In genomic region chr1:178011864-178012476, GRCh38 we compare ENCODE assay signal across 27 cellular contexts. TPM values are rescaled to one million over a fixed set of nuclear protein-coding genes. Genes with fewer than 3 reads are reported as not detected.
"Had no signal": no experiment of that assay in that cellular context is flagged by ENCODE, and none has a peak within 500 bp of the region (broad histone marks: within the 10 kb centered on the region; RNA-seq: fewer than 3 reads in every experiment).

No MANE protein-coding gene starts in this region.

- H3K36me3 Mint-ChIP-seq: activated CD4-positive, alpha-beta memory T cell treated with anti-CD3 and anti-CD28 coated beads for 36 hours; activated naive CD4-positive, alpha-beta T cell treated with anti-CD3 and anti-CD28 coated beads, Interleukin-2, amount 50 U/mL, for 72 hours; brain; T-cell had no signal

- ATAC-seq: activated naive CD4-positive, alpha-beta T cell treated with anti-CD3 and anti-CD28 coated beads, Interleukin-2, amount 50 U/mL, for 72 hours; activated naive CD8-positive, alpha-beta T cell treated with anti-CD3 and anti-CD28 coated beads, Interleukin-2, amount 50 U/mL, for 24 hours; activated T-cell treated with anti-CD3 and anti-CD28 coated beads, Interleukin-2, amount 50 U/mL, for 4 hours; T-cell had no signal

- H3K4me1 ChIP-seq: ascending aorta had no signal

- H3K9me3 Mint-ChIP-seq: activated CD4-positive, alpha-beta memory T cell treated with anti-CD3 and anti-CD28 coated beads for 36 hours; activated CD4-positive, alpha-beta T cell treated with anti-CD3 and anti-CD28 coated beads, Interleukin-2, amount 10 ng/mL, durations not matched to agents 7 days and 5 days; activated naive CD8-positive, alpha-beta T cell treated with anti-CD3 and anti-CD28 coated beads, Interleukin-2, amount 50 U/mL, for 24 hours had no signal

- H3K4me1 Mint-ChIP-seq: activated CD4-positive, alpha-beta T cell treated with anti-CD3 and anti-CD28 coated beads, Interleukin-2, amount 10 ng/mL, durations not matched to agents 7 days and 5 days; activated naive CD8-positive, alpha-beta T cell treated with anti-CD3 and anti-CD28 coated beads, Interleukin-2, amount 50 U/mL, for 24 hours; central memory CD8-positive, alpha-beta T cell; T-cell had no signal

- H3K27me3 ChIP-seq: ascending aorta, Peyer's patch had no signal

- DNase-seq: activated CD4-positive, alpha-beta memory T cell treated with anti-CD3 and anti-CD28 coated beads for 36 hours; activated CD4-positive, alpha-beta T cell treated with anti-CD3 and anti-CD28 coated beads, Interleukin-2, amount 10 ng/mL, durations not matched to agents 7 days and 5 days; activated CD4-positive, CD25-positive, alpha-beta regulatory T cell; activated CD8-positive, alpha-beta memory T cell treated with anti-CD3 and anti-CD28 coated beads for 24 hours; activated effector memory CD4-positive, alpha-beta T cell treated with anti-CD3 and anti-CD28 coated beads, Interleukin-2, amount 50 U/mL, for 16 hours; activated naive CD4-positive, alpha-beta T cell treated with Interleukin-2 at 50 U/mL for 16 hours; activated naive CD8-positive, alpha-beta T cell treated with anti-CD3 and anti-CD28 coated beads, Interleukin-2, amount 50 U/mL, for 24 hours; activated T-cell treated with anti-CD3 and anti-CD28 coated beads, Interleukin-2, amount 50 U/mL, for 4 hours; amniotic stem cell; Kasumi-1; KBM-7; NCI-H1048; NCI-H1694; NCI-H2029 treated with DMSO at 0.1 percent for 48 hours; NCI-H345; NCI-H510A; SHP77 treated with DMSO at 0.1 percent for 48 hours; T-cell had no signal

- H3K27ac Mint-ChIP-seq: activated CD4-positive, alpha-beta memory T cell treated with anti-CD3 and anti-CD28 coated beads for 36 hours; activated CD4-positive, alpha-beta T cell treated with anti-CD3 and anti-CD28 coated beads, Interleukin-2, amount 10 ng/mL, durations not matched to agents 7 days and 5 days; activated naive CD4-positive, alpha-beta T cell treated with anti-CD3 and anti-CD28 coated beads, Interleukin-2, amount 50 U/mL, for 72 hours; activated naive CD8-positive, alpha-beta T cell treated with anti-CD3 and anti-CD28 coated beads, Interleukin-2, amount 50 U/mL, for 24 hours; T-cell had no signal

- H3K27ac ChIP-seq: ascending aorta, RWPE1, VCaP had no signal

- H3K9me3 ChIP-seq: ascending aorta, Peyer's patch had no signal

- H3K4me3 Mint-ChIP-seq: activated CD4-positive, alpha-beta memory T cell treated with anti-CD3 and anti-CD28 coated beads for 36 hours; activated CD4-positive, alpha-beta T cell treated with anti-CD3 and anti-CD28 coated beads, Interleukin-2, amount 10 ng/mL, durations not matched to agents 7 days and 5 days; activated naive CD8-positive, alpha-beta T cell treated with anti-CD3 and anti-CD28 coated beads, Interleukin-2, amount 50 U/mL, for 24 hours; activated T-cell treated with anti-CD3 and anti-CD28 coated beads, Interleukin-2, amount 50 U/mL, for 4 hours; brain; central memory CD8-positive, alpha-beta T cell; T-cell had no signal

- H3K27me3 Mint-ChIP-seq: activated CD4-positive, alpha-beta memory T cell treated with anti-CD3 and anti-CD28 coated beads for 36 hours; activated CD4-positive, alpha-beta T cell treated with anti-CD3 and anti-CD28 coated beads, Interleukin-2, amount 10 ng/mL, durations not matched to agents 7 days and 5 days; activated naive CD8-positive, alpha-beta T cell treated with anti-CD3 and anti-CD28 coated beads, Interleukin-2, amount 50 U/mL, for 24 hours; central memory CD8-positive, alpha-beta T cell; T-cell had no signal

- H3K4me3 ChIP-seq: ascending aorta, Peyer's patch had no signal

RNA-seq across cellular contexts. Expression of gene SEC16B, which starts 42.1 kb away (rescaled TPM):
- total RNA-seq: activated CD4-positive, alpha-beta memory T cell treated with anti-CD3 and anti-CD28 coated beads for 36 hours; activated naive CD4-positive, alpha-beta T cell treated with anti-CD3 and anti-CD28 coated beads, Interleukin-2, amount 50 U/mL, for 72 hours; activated T-cell treated with anti-CD3 and anti-CD28 coated beads, Interleukin-2, amount 50 U/mL, for 4 hours; OCI-LY7; T-cell; T-helper 2 cell treated with Interferon-gamma antibody and Interleukin-4, amounts not matched to agents 100 ng/mL and 5 ng/mL, for 36 hours had no signal
